ENCODE assay signal across 2 cellular contexts in genomic region chr19:33366917-33367316, GRCh38.
TF ChIP-seq lines count a peak whose summit lies in the region.

No MANE protein-coding gene starts in this region.

TF ChIP-seq in A549, 52 proteins besides CTCF, POLR2A, EP300 and RAD21:
- TF ChIP-seq ATOH8 (CRISPR knock-in tag; IDR thresholded peaks at IDR 0.05; ENCODE audit: low read depth) (no peak), TFCP2L1 (CRISPR knock-in tag; IDR thresholded peaks at IDR 0.05) (no peak), E2F6 (IDR thresholded peaks at IDR 0.05; ENCODE audit: borderline replicate concordance, low read depth) (no peak), KDM5A (IDR thresholded peaks at IDR 0.05) (no peak), HOXB13 (CRISPR knock-in tag; IDR thresholded peaks at IDR 0.05; ENCODE audit: low read depth) (no peak)
TF ChIP-seq in A549: peak in this region for 0.

TF ChIP-seq in HepG2, 621 proteins besides CTCF, POLR2A, EP300 and RAD21:
- TF ChIP-seq ZNF557 (CRISPR knock-in tag; IDR thresholded peaks at IDR 0.05) (no peak), ZBTB7A (CRISPR knock-in tag; IDR thresholded peaks at IDR 0.05) (no peak), CREB3 (CRISPR knock-in tag; IDR thresholded peaks at IDR 0.05) (no peak), MXI1 (IDR thresholded peaks at IDR 0.05; ENCODE audit: borderline replicate concordance, low read depth, low read length) (no peak), E2F5 (CRISPR knock-in tag; conservative IDR thresholded peaks at IDR 0.05) (no peak), HNF4G (IDR thresholded peaks at IDR 0.05; ENCODE audit: borderline replicate concordance, low read depth, low read length) (no peak), HNF4G (CRISPR knock-in tag; IDR thresholded peaks at IDR 0.05; ENCODE audit: borderline replicate concordance, low read depth) (no peak), ZNF879 (CRISPR knock-in tag; IDR thresholded peaks at IDR 0.05) (no peak), ZNF17 (CRISPR knock-in tag; IDR thresholded peaks at IDR 0.05) (no peak), NFYC (CRISPR knock-in tag; IDR thresholded peaks at IDR 0.05) (no peak), HMG20B (CRISPR knock-in tag; conservative IDR thresholded peaks at IDR 0.05) (no peak), RFX5 (IDR thresholded peaks at IDR 0.05; ENCODE audit: low read depth, low read length) (no peak)
